ENCODE assay signal across 18 cellular contexts in the genomic region with DNA sequence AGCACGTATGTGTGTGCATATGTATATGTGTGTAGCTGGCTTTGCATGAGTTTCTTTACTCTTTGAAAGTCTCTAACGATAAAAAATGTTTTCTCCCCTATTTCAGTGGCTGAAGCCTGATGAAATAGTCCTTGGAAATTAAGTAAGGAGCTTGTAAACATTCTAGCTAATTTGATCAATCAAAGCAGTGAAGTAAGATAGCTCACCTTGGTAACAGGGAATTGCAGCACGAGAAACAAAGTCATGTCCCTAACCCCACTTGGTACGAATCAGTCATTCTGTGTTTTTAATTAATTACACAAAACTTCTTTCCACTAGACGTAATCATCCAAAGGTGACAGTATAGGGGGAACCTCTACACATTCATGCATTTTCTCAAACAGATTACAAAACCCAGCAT.
"Had no signal": no experiment of that assay in that cellular context is flagged by ENCODE, and none has a peak within 500 bp of the region (broad histone marks: within the 10 kb centered on the region; RNA-seq: fewer than 3 reads in every experiment).

No MANE protein-coding gene starts in this region.

- H3K4me3 ChIP-seq: left lung, lower lobe of right lung, psoas muscle, sigmoid colon, skin epidermis, suprapubic skin, tibial artery, upper lobe of left lung, uterus had no signal

- H3K4me1 ChIP-seq: left lung, lower lobe of right lung, psoas muscle, sigmoid colon, suprapubic skin, tibial artery, upper lobe of left lung, uterus had no signal

- H3K27ac Mint-ChIP-seq: dendritic cell treated with granulocyte-macrophage colony-stimulating factor and Interleukin-4, amounts not matched to agents 40 ng/mL and 50 ng/mL, for 4 days; memory B cell; nephron had no signal

- H3K36me3 ChIP-seq: left lung, lower lobe of right lung, sigmoid colon, suprapubic skin, tibial artery, upper lobe of left lung, uterus had no signal

- ATAC-seq: left lung, lower lobe of right lung, psoas muscle had no signal

- H3K4me3 Mint-ChIP-seq: central memory CD8-positive, alpha-beta T cell; dendritic cell treated with granulocyte-macrophage colony-stimulating factor and Interleukin-4, amounts not matched to agents 40 ng/mL and 50 ng/mL, for 4 days; memory B cell; nephron had no signal

- H3K4me1 Mint-ChIP-seq: central memory CD8-positive, alpha-beta T cell; memory B cell; nephron had no signal

- H3K27me3 Mint-ChIP-seq: central memory CD8-positive, alpha-beta T cell; dendritic cell treated with granulocyte-macrophage colony-stimulating factor and Interleukin-4, amounts not matched to agents 40 ng/mL and 50 ng/mL, for 4 days; memory B cell had no signal

- H3K36me3 Mint-ChIP-seq: memory B cell had no signal

- H3K9me3 Mint-ChIP-seq: central memory CD8-positive, alpha-beta T cell; dendritic cell treated with granulocyte-macrophage colony-stimulating factor and Interleukin-4, amounts not matched to agents 40 ng/mL and 50 ng/mL, for 4 days; memory B cell; nephron had no signal

- H3K27me3 ChIP-seq: left lung, sigmoid colon, suprapubic skin, tibial artery, upper lobe of left lung, uterus had no signal

- FAIRE-seq: islet of Langerhans had no signal

- DNase-seq: effector CD4-positive, alpha-beta T cell; kidney glomerular epithelial cell; left lung; lower lobe of right lung; psoas muscle; sigmoid colon; stimulated activated CD4-positive, alpha-beta T cell treated with anti-CD3 and anti-CD28 coated beads, Interleukin-12 subunit alpha, Interleukin-12 subunit beta, amount 100 ng/mL, for 4 hours; stimulated activated naive CD4-positive, alpha-beta T cell; tibial artery; upper lobe of left lung; uterus had no signal

- H3K9me3 ChIP-seq: left lung, lower lobe of right lung, psoas muscle, sigmoid colon, suprapubic skin, tibial artery, upper lobe of left lung, uterus had no signal

- H3K27ac ChIP-seq: left lung, lower lobe of right lung, psoas muscle, sigmoid colon, skin epidermis, suprapubic skin, tibial artery, upper lobe of left lung, uterus had no signal
